In genomic region chr1:212402876-212403275, GRCh38 we compare ENCODE assay signal across 18 cellular contexts. TPM values are rescaled to one million over a fixed set of nuclear protein-coding genes. Genes with fewer than 3 reads are reported as not detected.
DNase-seq lines count a peak whose midpoint lies in the region; ATAC-seq and TF ChIP-seq lines count a peak whose summit lies in the region.
"Had no signal": no experiment of that assay in that cellular context is flagged by ENCODE, and none has a peak within 500 bp of the region (broad histone marks: within the 10 kb centered on the region; RNA-seq: fewer than 3 reads in every experiment).

No MANE protein-coding gene starts in this region.

- no peaks in the 10 kb centered on the region for H3K27me3 ChIP-seq in ascending aorta
- H3K27me3 ChIP-seq: BLaER1 treated with 17β-estradiol and CSF1 and Interleukin-3, amounts not matched to agents 10 nM and 100 nM had no signal

- peaks cover 2 to 4% of the 10 kb centered on the region in 2 donors for H3K36me3 ChIP-seq in ascending aorta

- no peak overlapping the region for H3K27ac ChIP-seq in ascending aorta

- H3K36me3 Mint-ChIP-seq in activated T-helper 17 cell treated with anti-CD3 and anti-CD28 coated beads, Interleukin-2, amount 50 U/mL, for 72 hours (ENCODE audit: low read depth): peaks cover 57% of the 10 kb centered on the region
- H3K36me3 Mint-ChIP-seq in chondrocyte (ENCODE audit: low read depth): peaks cover 16% of the 10 kb centered on the region

- no peak for ATAC-seq in activated T-helper 17 cell treated with anti-CD3 and anti-CD28 coated beads, Interleukin-2, amount 50 U/mL, for 72 hours (replicated peaks)
- peak; percentile 43 for ATAC-seq in esophagus mucosa
- ATAC-seq in Right ventricle myocardium superior (ENCODE audit: poor library complexity): no peak
- ATAC-seq: GM12878, SK-N-SH treated with all-trans-retinoic acid at 6 μM for 48 hours had no signal

- no peaks in the 10 kb centered on the region for H3K27me3 Mint-ChIP-seq in activated T-helper 17 cell treated with anti-CD3 and anti-CD28 coated beads, Interleukin-2, amount 50 U/mL, for 72 hours
- H3K27me3 Mint-ChIP-seq in chondrocyte (ENCODE audit: low read depth): no peaks in the 10 kb centered on the region

- TF ChIP-seq CTCF in ascending aorta (IDR thresholded peaks at IDR 0.05) (no peak), chondrocyte (IDR thresholded peaks at IDR 0.05) (no peak)

- H3K27ac Mint-ChIP-seq in activated T-helper 17 cell treated with anti-CD3 and anti-CD28 coated beads, Interleukin-2, amount 50 U/mL, for 72 hours: peak overlapping the region; percentile 43
- H3K27ac Mint-ChIP-seq in chondrocyte (ENCODE audit: unreplicated experiment): no peak overlapping the region

- H3K9me3 Mint-ChIP-seq in activated T-helper 17 cell treated with anti-CD3 and anti-CD28 coated beads, Interleukin-2, amount 50 U/mL, for 72 hours: no peaks in the 10 kb centered on the region
- H3K9me3 Mint-ChIP-seq in chondrocyte (ENCODE audit: low read depth): peaks cover 10% of the 10 kb centered on the region

- H3K9me3 ChIP-seq in ascending aorta: no peaks in the 10 kb centered on the region

- DNase-seq in ELR (ENCODE audit: low read depth): peak; percentile 39
- DNase-seq in ascending aorta (ENCODE audit: low spot score in 2 of 2): no peak
- DNase-seq in chondrocyte (ENCODE audit: low spot score): no peak
- DNase-seq in occipital lobe (lab: John Stamatoyannopoulos, UW): no peak
- DNase-seq in Right ventricle myocardium superior: no peak
- DNase-seq: COR-L47, DMS53, GOT3, KG1, NCI-H1092 treated with DMSO at 0.1 percent for 48 hours, NCI-H1694 treated with DMSO at 0.1 percent for 48 hours, NCI-H446, SHP77 had no signal

- H3K4me3 ChIP-seq in ascending aorta: no peak overlapping the region
- H3K4me3 ChIP-seq: BLaER1 treated with 17β-estradiol and CSF1 and Interleukin-3, amounts not matched to agents 10 nM and 100 nM; GM12878 had no signal

- intact Hi-C loops in ascending aorta (cut with DNase I) (no loop called here), Right ventricle myocardium superior (cut with DNase I) (no loop called here)

- no peaks in the 10 kb centered on the region for H3K4me1 ChIP-seq in ascending aorta

- H3K4me1 Mint-ChIP-seq in activated T-helper 17 cell treated with anti-CD3 and anti-CD28 coated beads, Interleukin-2, amount 50 U/mL, for 72 hours: peaks cover 13% of the 10 kb centered on the region
- peaks cover 4% of the 10 kb centered on the region for H3K4me1 Mint-ChIP-seq in chondrocyte (ENCODE audit: low read depth)

- H3K4me3 Mint-ChIP-seq in activated T-helper 17 cell treated with anti-CD3 and anti-CD28 coated beads, Interleukin-2, amount 50 U/mL, for 72 hours: no peak overlapping the region
- no peak overlapping the region for H3K4me3 Mint-ChIP-seq in chondrocyte (ENCODE audit: unreplicated experiment)

RNA-seq across cellular contexts. Expression of gene PACC1, which starts 11.8 kb away (rescaled TPM):
- total RNA-seq in activated T-helper 17 cell treated with anti-CD3 and anti-CD28 coated beads, Interleukin-2, amount 50 U/mL, for 72 hours: 10 to 100 TPM in 1 of 2 donors, 1 to 10 TPM in 1; 5.3 to 16.4 TPM
- total RNA-seq in esophagus mucosa (5.7 TPM), ascending aorta (0.85 TPM), chondrocyte (7.6 to 11.2 TPM (median 9.7 TPM) in 3 replicates), occipital lobe (25.4 TPM), Right ventricle myocardium superior (2.2 TPM)

RNA-seq across cellular contexts. Expression of gene NENF, which starts 29.8 kb away (rescaled TPM):
- 10 to 100 TPM; 43.9 to 49.7 TPM for total RNA-seq in activated T-helper 17 cell treated with anti-CD3 and anti-CD28 coated beads, Interleukin-2, amount 50 U/mL, for 72 hours
- total RNA-seq in esophagus mucosa: 40.9 TPM
- 186 TPM for total RNA-seq in ascending aorta
- total RNA-seq in chondrocyte: 48.6 to 55.0 TPM (median 50.1 TPM) in 3 replicates
- total RNA-seq in occipital lobe: 14.8 TPM
- 106 TPM for total RNA-seq in Right ventricle myocardium superior
